35 cellular contexts compared by ENCODE assay signal in genomic region chr10:10667466-10667865, GRCh38.
"Had no signal": no experiment of that assay in that cellular context is flagged by ENCODE, and none has a peak within 500 bp of the region (broad histone marks: within the 10 kb centered on the region; RNA-seq: fewer than 3 reads in every experiment).

No MANE protein-coding gene starts in this region.

- H3K4me3 ChIP-seq: adrenal gland, ascending aorta, breast epithelium had no signal

- H3K9me3 Mint-ChIP-seq: activated B cell treated with CpG ODN at 0.5 μM for 24 hours; activated CD4-positive, alpha-beta T cell treated with anti-CD3 and anti-CD28 coated beads, Interleukin-2, amount 10 ng/mL, durations not matched to agents 24 days and 14 days; activated naive CD4-positive, alpha-beta T cell treated with anti-CD3 and anti-CD28 coated beads for 36 hours; activated T-cell treated with anti-CD3 and anti-CD28 coated beads, Interleukin-2, amount 50 U/mL, for 4 hours; activated T-cell treated with anti-CD3 and anti-CD28 coated beads, Interleukin-2, amount 50 U/mL, for 72 hours; activated T-helper 1 cell treated with anti-CD3 and anti-CD28 coated beads, Interleukin-12 subunit alpha, Interleukin-12 subunit beta, Interleukin-2, Interleukin-4 antibody, amounts not matched to agents 30 ng/mL and 10 ng/mL and 1 ng/mL, durations not matched to agents 14 hours and 24 hours and 36 hours; activated T-helper 17 cell treated with anti-CD3 and anti-CD28 coated beads, Interleukin-2, amount 50 U/mL, for 72 hours; central memory CD8-positive, alpha-beta T cell; T-helper 2 cell treated with Interferon-gamma antibody and Interleukin-4, amounts not matched to agents 5 μg/mL and 100 μg/mL, for 36 hours had no signal

- H3K9me3 ChIP-seq: breast epithelium had no signal

- H3K4me1 ChIP-seq: breast epithelium had no signal

- H3K27me3 ChIP-seq: adrenal gland, ascending aorta, brain microvascular endothelial cell, breast epithelium had no signal

- H3K27ac Mint-ChIP-seq: activated B cell treated with CpG ODN at 0.5 μM for 24 hours; activated CD4-positive, alpha-beta memory T cell treated with anti-CD3 and anti-CD28 coated beads for 36 hours; activated CD4-positive, alpha-beta T cell treated with anti-CD3 and anti-CD28 coated beads, Interleukin-2, amount 10 ng/mL, durations not matched to agents 24 days and 14 days; activated CD8-positive, alpha-beta T cell treated with anti-CD3 and anti-CD28 coated beads for 36 hours; activated naive CD4-positive, alpha-beta T cell treated with anti-CD3 and anti-CD28 coated beads for 36 hours; activated naive CD4-positive, alpha-beta T cell treated with anti-CD3 and anti-CD28 coated beads, Interleukin-2, amount 50 U/mL, for 72 hours; activated naive CD8-positive, alpha-beta T cell treated with anti-CD3 and anti-CD28 coated beads for 36 hours; activated T-cell treated with anti-CD3 and anti-CD28 coated beads, Interleukin-2, amount 50 U/mL, for 72 hours; activated T-helper 1 cell treated with anti-CD3 and anti-CD28 coated beads, Interleukin-12 subunit alpha, Interleukin-12 subunit beta, Interleukin-2, Interleukin-4 antibody, amounts not matched to agents 30 ng/mL and 10 ng/mL and 1 ng/mL, durations not matched to agents 14 hours and 24 hours and 36 hours; activated T-helper 17 cell treated with anti-CD3 and anti-CD28 coated beads, Interleukin-2, amount 50 U/mL, for 72 hours; T-helper 1 cell treated with Interleukin-12 subunit alpha and Interleukin-12 subunit beta and Interleukin-4 antibody, amounts not matched to agents 30 μg/mL and 1 μg/mL, for 36 hours; T-helper 2 cell treated with Interferon-gamma antibody and Interleukin-4, amounts not matched to agents 5 μg/mL and 100 μg/mL, for 36 hours had no signal

- DNase-seq: activated B cell treated with CpG ODN at 0.5 μM for 24 hours; activated CD4-positive, alpha-beta memory T cell treated with anti-CD3 and anti-CD28 coated beads for 36 hours; activated CD4-positive, alpha-beta T cell treated with anti-CD3 and anti-CD28 coated beads for 4 hours; activated CD4-positive, alpha-beta T cell treated with anti-CD3 and anti-CD28 coated beads, Interleukin-2, amount 10 ng/mL, durations not matched to agents 24 days and 14 days; activated CD4-positive, alpha-beta T cell treated with anti-CD3 and anti-CD28 coated beads, Interleukin-2, amount 50 U/mL, for 1 hour; activated CD4-positive, alpha-beta T cell treated with anti-CD3 and anti-CD28 coated beads, Interleukin-2, amount 50 U/mL, for 4 hours; activated CD4-positive, CD25-positive, alpha-beta regulatory T cell treated with anti-CD3 and anti-CD28 coated beads, Interleukin-2, amount 50 U/mL, for 72 hours; activated CD8-positive, alpha-beta memory T cell treated with anti-CD3 and anti-CD28 coated beads, Interleukin-2, amount 50 U/mL, for 4 hours; activated CD8-positive, alpha-beta T cell treated with anti-CD3 and anti-CD28 coated beads for 36 hours; activated effector memory CD4-positive, alpha-beta T cell treated with anti-CD3 and anti-CD28 coated beads, Interleukin-2, amount 50 U/mL, for 16 hours; activated gamma-delta T cell treated with Interleukin-2 at 50 U/mL for 16 hours; activated naive CD4-positive, alpha-beta T cell; activated naive CD4-positive, alpha-beta T cell treated with anti-CD3 and anti-CD28 coated beads for 36 hours; activated naive CD4-positive, alpha-beta T cell treated with anti-CD3 and anti-CD28 coated beads, Interleukin-2, amount 50 U/mL, for 16 hours; activated naive CD8-positive, alpha-beta T cell treated with anti-CD3 and anti-CD28 coated beads for 36 hours; activated T-cell treated with anti-CD3 and anti-CD28 coated beads for 4 hours; activated T-cell treated with anti-CD3 and anti-CD28 coated beads, Interleukin-2, amount 50 U/mL, for 1 hour; activated T-cell treated with anti-CD3 and anti-CD28 coated beads, Interleukin-2, amount 50 U/mL, for 4 hours; activated T-cell treated with anti-CD3 and anti-CD28 coated beads, Interleukin-2, amount 50 U/mL, for 72 hours; adrenal gland; amygdala; brain microvascular endothelial cell; cerebellar nuclear complex; T-helper 1 cell; T-helper 2 cell; T-helper 9 cell had no signal

- H3K36me3 Mint-ChIP-seq: activated CD4-positive, alpha-beta memory T cell treated with anti-CD3 and anti-CD28 coated beads for 36 hours; activated naive CD4-positive, alpha-beta T cell treated with anti-CD3 and anti-CD28 coated beads, Interleukin-2, amount 50 U/mL, for 72 hours had no signal

- H3K36me3 ChIP-seq: adrenal gland, ascending aorta, brain microvascular endothelial cell, breast epithelium had no signal

- H3K27me3 Mint-ChIP-seq: activated CD8-positive, alpha-beta T cell treated with anti-CD3 and anti-CD28 coated beads for 36 hours; central memory CD8-positive, alpha-beta T cell had no signal

- ATAC-seq: activated CD8-positive, alpha-beta T cell treated with anti-CD3 and anti-CD28 coated beads for 36 hours; activated naive CD4-positive, alpha-beta T cell treated with anti-CD3 and anti-CD28 coated beads, Interleukin-2, amount 50 U/mL, for 72 hours; activated T-cell treated with anti-CD3 and anti-CD28 coated beads, Interleukin-2, amount 50 U/mL, for 4 hours; activated T-cell treated with anti-CD3 and anti-CD28 coated beads, Interleukin-2, amount 50 U/mL, for 72 hours; activated T-helper 17 cell treated with anti-CD3 and anti-CD28 coated beads, Interleukin-2, amount 50 U/mL, for 72 hours had no signal

- H3K27ac ChIP-seq: adrenal gland, ascending aorta, brain microvascular endothelial cell, breast epithelium, VCaP had no signal

- H3K4me3 Mint-ChIP-seq: activated B cell treated with CpG ODN at 0.5 μM for 24 hours; activated CD4-positive, alpha-beta memory T cell treated with anti-CD3 and anti-CD28 coated beads for 36 hours; activated CD4-positive, alpha-beta T cell treated with anti-CD3 and anti-CD28 coated beads, Interleukin-2, amount 10 ng/mL, durations not matched to agents 24 days and 14 days; activated CD8-positive, alpha-beta T cell treated with anti-CD3 and anti-CD28 coated beads for 36 hours; activated naive CD4-positive, alpha-beta T cell treated with anti-CD3 and anti-CD28 coated beads for 36 hours; activated naive CD8-positive, alpha-beta T cell treated with anti-CD3 and anti-CD28 coated beads for 36 hours; activated T-cell treated with anti-CD3 and anti-CD28 coated beads, Interleukin-2, amount 50 U/mL, for 4 hours; activated T-cell treated with anti-CD3 and anti-CD28 coated beads, Interleukin-2, amount 50 U/mL, for 72 hours; activated T-helper 1 cell treated with anti-CD3 and anti-CD28 coated beads, Interleukin-12 subunit alpha, Interleukin-12 subunit beta, Interleukin-2, Interleukin-4 antibody, amounts not matched to agents 30 ng/mL and 10 ng/mL and 1 ng/mL, durations not matched to agents 14 hours and 24 hours and 36 hours; activated T-helper 17 cell treated with anti-CD3 and anti-CD28 coated beads, Interleukin-2, amount 50 U/mL, for 72 hours; central memory CD8-positive, alpha-beta T cell; T-helper 1 cell treated with Interleukin-12 subunit alpha and Interleukin-12 subunit beta and Interleukin-4 antibody, amounts not matched to agents 30 μg/mL and 1 μg/mL, for 36 hours; T-helper 2 cell treated with Interferon-gamma antibody and Interleukin-4, amounts not matched to agents 5 μg/mL and 100 μg/mL, for 36 hours had no signal

- H3K4me1 Mint-ChIP-seq: activated B cell treated with CpG ODN at 0.5 μM for 24 hours; activated CD4-positive, alpha-beta T cell treated with anti-CD3 and anti-CD28 coated beads, Interleukin-2, amount 10 ng/mL, durations not matched to agents 24 days and 14 days; activated naive CD8-positive, alpha-beta T cell treated with anti-CD3 and anti-CD28 coated beads for 36 hours; activated T-helper 17 cell treated with anti-CD3 and anti-CD28 coated beads, Interleukin-2, amount 50 U/mL, for 72 hours; central memory CD8-positive, alpha-beta T cell had no signal
